8 cellular contexts compared by ENCODE assay signal in genomic region chr10:73785221-73785720, GRCh38. TPM values are rescaled to one million over a fixed set of nuclear protein-coding genes. Genes with fewer than 3 reads are reported as not detected.
A peak's percentile ranks its signal among the peaks of the same experiment; 100 is the strongest.
DNase-seq lines count a peak whose midpoint lies in the region; ATAC-seq and TF ChIP-seq lines count a peak whose summit lies in the region.

ZSWIM8 (plus strand) TSS chr10:73785606; CDS start chr10:73785879, 273 bp downstream.

- peak within 1 kb of the TSS; percentile 99 for H3K4me3 Mint-ChIP-seq in activated B cell treated with CpG ODN at 0.5 μM for 24 hours

- H3K27ac ChIP-seq in caudate nucleus (ENCODE audit: low read depth, low read length) (peak within 1 kb of the TSS; percentile 87), smooth muscle cell (ENCODE audit: low read depth) (peak within 1 kb of the TSS; percentile 53)

- DNase-seq in AG08395 (ENCODE audit: low spot score) = peak; percentile 94
- peak; percentile 90 for DNase-seq in NCI-H345 (lab: John Stamatoyannopoulos, UW)
- DNase-seq in activated B cell treated with CpG ODN at 0.5 μM for 24 hours = peak; percentile 78
- DNase-seq in caudate nucleus (lab: John Stamatoyannopoulos, UW) = peak; percentile 44 to 98 (median 91)
- DNase-seq in iPS-NIHi7 (ENCODE audit: extremely low spot score) = peak; percentile 93
- peak; percentile 49 for DNase-seq in smooth muscle cell (lab: John Stamatoyannopoulos, UW; ENCODE audit: unreplicated experiment)

- H3K9me3 Mint-ChIP-seq in activated B cell treated with CpG ODN at 0.5 μM for 24 hours = no peaks in the 10 kb centered on the region

- peaks cover 22% of the 10 kb centered on the region for H3K4me1 ChIP-seq in smooth muscle cell (ENCODE audit: low read depth)

- WGBS in smooth muscle cell (ENCODE audit: low lambda C conversion rate) = under 1% methylated on average over 34 of the region's 35 CpGs

- peaks cover 31% of the 10 kb centered on the region for H3K36me3 Mint-ChIP-seq in activated B cell treated with CpG ODN at 0.5 μM for 24 hours (ENCODE audit: low read depth)

- TF ChIP-seq POLR2A in GM18951 (IDR thresholded peaks at IDR 0.05; ENCODE audit: extremely low read depth, insufficient read depth, insufficient read length) = peak; percentile 70

- H2AFZ ChIP-seq in smooth muscle cell (ENCODE audit: low read depth) = peak within 1 kb of the TSS; percentile 73

- H3K27me3 ChIP-seq in smooth muscle cell (ENCODE audit: low read depth) = no peaks in the 10 kb centered on the region

- intact Hi-C loops in activated B cell treated with CpG ODN at 0.5 μM for 24 hours (cut with micrococcal nuclease) = loop anchor here (1.0 to 2.0 kb wide), 7 partner anchors 13 to 688 kb away; partner anchors contain the start of genes NDST2, P4HA1 and SEC24C

- peak within 1 kb of the TSS; percentile 98 for H3K27ac Mint-ChIP-seq in activated B cell treated with CpG ODN at 0.5 μM for 24 hours

- no peaks in the 10 kb centered on the region for H3K9me3 ChIP-seq in smooth muscle cell (replicated peaks; ENCODE audit: low read depth)

- H4K20me1 ChIP-seq in smooth muscle cell (ENCODE audit: low read depth) = peaks cover 40% of the 10 kb centered on the region

- H3K9ac ChIP-seq in smooth muscle cell (ENCODE audit: low read depth) = peak within 1 kb of the TSS; percentile 79

- H3K4me2 ChIP-seq in smooth muscle cell = peak within 1 kb of the TSS; percentile 93

- H3K27me3 Mint-ChIP-seq in activated B cell treated with CpG ODN at 0.5 μM for 24 hours = no peaks in the 10 kb centered on the region

- H3K4me3 ChIP-seq in smooth muscle cell = peak within 1 kb of the TSS; percentile 69

- POLR2A ChIA-PET in activated B cell treated with CpG ODN at 0.5 μM for 24 hours (lab: Charles Lee) = interaction anchor here (0.7 to 2.0 kb wide), 11 partner anchors 13 to 405 kb away, joined by 3 to 21 read pairs (median 5); partner anchors contain the start of gene SEC24C

- in situ Hi-C loops in GM18951 (cut with MboI; ENCODE audit: low sequenced_read_pairs, unreplicated experiment) = no loop called here

- TF ChIP-seq CTCF in activated B cell treated with CpG ODN at 0.5 μM for 24 hours (IDR thresholded peaks at IDR 0.05) = no peak
- TF ChIP-seq CTCF in smooth muscle cell (IDR thresholded peaks at IDR 0.05; ENCODE audit: borderline replicate concordance, insufficient read depth, poor library complexity, severe bottlenecking) = no peak

- peaks cover 16% of the 10 kb centered on the region for H3F3A ChIP-seq in smooth muscle cell (ENCODE audit: low read depth)

- CTCF ChIA-PET in activated B cell treated with CpG ODN at 0.5 μM for 24 hours (lab: Charles Lee) = interaction anchor here (0.8 kb wide), 1 partner anchor 25 kb away, joined by 3 read pairs; no protein-coding TSS in a partner anchor

- H3K79me2 ChIP-seq in smooth muscle cell (ENCODE audit: low read depth) = peaks cover 73% of the 10 kb centered on the region

- peak; percentile 71 for ATAC-seq in HG03196 (IDR thresholded peaks at IDR 0.05; ENCODE audit: unreplicated experiment)
- ATAC-seq in activated B cell treated with CpG ODN at 0.5 μM for 24 hours (ENCODE audit: low read depth) = peak; percentile 88

- H3K36me3 ChIP-seq in smooth muscle cell (ENCODE audit: low read depth) = no peaks in the 10 kb centered on the region

- H3K4me1 Mint-ChIP-seq in activated B cell treated with CpG ODN at 0.5 μM for 24 hours = peaks cover 57% of the 10 kb centered on the region

RNA-seq across cellular contexts. Expression of gene ZSWIM8, which starts in this region (rescaled TPM):
- total RNA-seq in activated B cell treated with CpG ODN at 0.5 μM for 24 hours (67.5 and 93.0 TPM in 2 replicates), smooth muscle cell (44.8 and 83.9 TPM in 2 replicates)
- polyA plus RNA-seq in smooth muscle cell = 48.3 and 66.9 TPM in 2 replicates

Comparison
In these comparisons a context has a peak if more than half of its experiments do, and no peak if none do; other contexts are left out.
1. Peak in every context shown above with its lines: DNase-seq, ATAC-seq, H3K4me3 ChIP-seq and H3K27ac ChIP-seq.